Comparison of ENCODE assay signal across 24 cellular contexts in the genomic region with DNA sequence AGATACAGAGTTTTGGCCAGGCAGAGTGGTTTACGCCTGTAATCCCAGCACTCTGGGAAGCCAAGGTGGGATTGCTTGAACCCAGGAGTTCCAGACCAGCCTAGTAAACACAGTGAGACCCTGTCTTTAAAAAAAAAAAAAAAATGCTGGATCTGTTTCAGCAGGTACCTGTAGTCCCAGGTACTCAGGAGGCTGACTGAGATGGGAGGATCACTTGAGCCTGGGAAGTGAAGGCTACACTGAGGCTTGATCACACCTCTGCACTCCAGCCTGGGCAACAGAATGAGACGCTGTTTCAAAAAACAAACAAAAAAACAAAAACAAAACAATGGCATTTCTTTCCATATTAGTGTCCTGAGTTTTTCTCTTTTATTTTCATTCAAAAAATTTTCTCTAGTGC.
"Had no signal": no experiment of that assay in that cellular context is flagged by ENCODE, and none has a peak within 500 bp of the region (broad histone marks: within the 10 kb centered on the region; RNA-seq: fewer than 3 reads in every experiment).

No MANE protein-coding gene starts in this region.

- H3K27me3 Mint-ChIP-seq: dendritic cell treated with granulocyte-macrophage colony-stimulating factor and Interleukin-4, amounts not matched to agents 40 ng/mL and 50 ng/mL, for 4 days had no signal

- H3K4me1 Mint-ChIP-seq: naive thymus-derived CD8-positive, alpha-beta T cell; stimulated activated naive B cell treated with anti-CD40 and anti-IgM and Interleukin-4, amounts not matched to agents 10 μg/mL and 1 μg/mL and 100 μg/mL, for 72 hours had no signal

- H3K27ac Mint-ChIP-seq: dendritic cell treated with granulocyte-macrophage colony-stimulating factor and Interleukin-4, amounts not matched to agents 40 ng/mL and 50 ng/mL, for 4 days; naive thymus-derived CD8-positive, alpha-beta T cell; stimulated activated naive B cell treated with anti-CD40 and anti-IgM and Interleukin-4, amounts not matched to agents 10 μg/mL and 1 μg/mL and 100 μg/mL, for 72 hours; stimulated activated naive CD8-positive, alpha-beta T cell treated with anti-CD3 and anti-CD28 coated beads, Interleukin-15, Interleukin-2, amounts not matched to agents 100 ng/mL and 50 ng/mL, for 24 hours had no signal

- H3K27me3 ChIP-seq: colonic mucosa, esophagus muscularis mucosa, foreskin keratinocyte, gastroesophageal sphincter, heart left ventricle, hepatocyte, ovary, right lobe of liver, suprapubic skin, transverse colon, vagina had no signal

- H3K36me3 ChIP-seq: colonic mucosa, esophagus muscularis mucosa, gastroesophageal sphincter, heart left ventricle, ovary, right lobe of liver, suprapubic skin, transverse colon, vagina had no signal

- ATAC-seq: foreskin keratinocyte; gastroesophageal sphincter; heart left ventricle; left lobe of liver; naive thymus-derived CD8-positive, alpha-beta T cell; stimulated activated naive B cell treated with anti-CD40 and anti-IgM and Interleukin-4, amounts not matched to agents 10 μg/mL and 1 μg/mL and 100 μg/mL, for 72 hours had no signal

- H3K9me3 ChIP-seq: colonic mucosa, esophagus muscularis mucosa, gastroesophageal sphincter, ovary, right lobe of liver, suprapubic skin, vagina had no signal

- H3K27ac ChIP-seq: colonic mucosa, esophagus muscularis mucosa, foreskin keratinocyte, gastroesophageal sphincter, heart left ventricle, hepatocyte, ovary, right lobe of liver, suprapubic skin, transverse colon, vagina had no signal

- H3K36me3 Mint-ChIP-seq: naive thymus-derived CD8-positive, alpha-beta T cell; stimulated activated naive B cell treated with anti-CD40 and anti-IgM and Interleukin-4, amounts not matched to agents 10 μg/mL and 1 μg/mL and 100 μg/mL, for 72 hours had no signal

- H3K4me3 ChIP-seq: colonic mucosa, esophagus muscularis mucosa, gastroesophageal sphincter, heart left ventricle, hepatocyte, ovary, right lobe of liver, suprapubic skin, transverse colon, vagina had no signal

- H3K9me3 Mint-ChIP-seq: stimulated activated naive CD8-positive, alpha-beta T cell treated with anti-CD3 and anti-CD28 coated beads, Interleukin-15, Interleukin-2, amounts not matched to agents 100 ng/mL and 50 ng/mL, for 24 hours had no signal

- H3K4me1 ChIP-seq: colonic mucosa, esophagus muscularis mucosa, foreskin keratinocyte, gastroesophageal sphincter, suprapubic skin, vagina had no signal

- DNase-seq: colonic mucosa; effector CD8-positive, alpha-beta T cell; foreskin keratinocyte; heart left ventricle; kidney; mammary epithelial cell; mesendoderm; naive thymus-derived CD8-positive, alpha-beta T cell; occipital lobe; ovary; right lobe of liver; small intestine; stimulated activated CD4-positive, alpha-beta T cell treated with anti-CD3 and anti-CD28 coated beads, Interleukin-15, amount 100 ng/mL, for 24 hours; stimulated activated CD4-positive, alpha-beta T cell treated with anti-CD3 and anti-CD28 coated beads, Interleukin-2, amount 100 ng/mL, for 48 hours; stimulated activated naive B cell treated with anti-CD40 and anti-IgM and Interleukin-4, amounts not matched to agents 10 μg/mL and 1 μg/mL and 100 μg/mL, for 72 hours; transverse colon had no signal

- H3K4me3 Mint-ChIP-seq: dendritic cell treated with granulocyte-macrophage colony-stimulating factor and Interleukin-4, amounts not matched to agents 40 ng/mL and 50 ng/mL, for 4 days; naive thymus-derived CD8-positive, alpha-beta T cell; stimulated activated naive B cell treated with anti-CD40 and anti-IgM and Interleukin-4, amounts not matched to agents 10 μg/mL and 1 μg/mL and 100 μg/mL, for 72 hours; stimulated activated naive CD8-positive, alpha-beta T cell treated with anti-CD3 and anti-CD28 coated beads, Interleukin-15, Interleukin-2, amounts not matched to agents 100 ng/mL and 50 ng/mL, for 24 hours had no signal
